Comparison of ENCODE assay signal across 9 cellular contexts in genomic region chr6:147390909-147391536, GRCh38.
DNase-seq lines count a peak whose midpoint lies in the region; ATAC-seq, FAIRE-seq and TF ChIP-seq lines count a peak whose summit lies in the region.
"Had no signal": no experiment of that assay in that cellular context is flagged by ENCODE, and none has a peak within 500 bp of the region (broad histone marks: within the 10 kb centered on the region; RNA-seq: fewer than 3 reads in every experiment).

No MANE protein-coding gene starts in this region.

- no peak for FAIRE-seq in K562 (lab: Jason Lieb, UNC)

- no TSS peak for BruUV-seq in K562 (replicated peaks; lab: Mats Ljungman, UMichigan)

- WGBS in K562 (ENCODE audit: insufficient coverage, low coverage, missing lambda C conversion rate): 64% methylated on average over 5 of the region's 5 CpGs
- WGBS in right lobe of liver (ENCODE audit: insufficient coverage, low coverage, low lambda C conversion rate, missing lambda C conversion rate): 55% methylated on average over 5 of the region's 5 CpGs

- POLR2A ChIA-PET in K562 (lab: Yijun Ruan, JAX): no interaction called here

- H3K4me3 ChIP-seq in LNCaP clone FGC (ENCODE audit: low read depth, low read length): no peak overlapping the region
- no peak overlapping the region for H3K4me3 ChIP-seq in K562
- H3K4me3 ChIP-seq in right lobe of liver: no peak overlapping the region

- H3K9me3 ChIP-seq in K562 (replicated peaks; ENCODE audit: control insufficient read depth, insufficient read depth, low read depth, low read length) (no peaks in the 10 kb centered on the region), right lobe of liver (no peaks in the 10 kb centered on the region)

- intact Hi-C loops in K562 (cut with micrococcal nuclease) (loop anchor here (2.0 to 10.0 kb wide), 3 partner anchors 116 to 776 kb away; no protein-coding TSS in a partner anchor), right lobe of liver (cut with DNase I) (no loop called here), sciatic nerve (cut with DNase I) (no loop called here)

- no peak overlapping the region for H2AFZ ChIP-seq in K562 (ENCODE audit: low read depth, low read length)

- no peaks in the 10 kb centered on the region for H3K79me2 ChIP-seq in K562 (ENCODE audit: control insufficient read depth, insufficient read depth, low read length)

- no peaks in the 10 kb centered on the region for H4K20me1 ChIP-seq in K562 (replicated peaks; ENCODE audit: control insufficient read depth, insufficient read depth, low read length)

- H3K27me3 Mint-ChIP-seq in activated T-helper 17 cell treated with anti-CD3 and anti-CD28 coated beads, Interleukin-2, amount 50 U/mL, for 72 hours: no peaks in the 10 kb centered on the region

- H3K4me3 Mint-ChIP-seq in activated T-helper 17 cell treated with anti-CD3 and anti-CD28 coated beads, Interleukin-2, amount 50 U/mL, for 72 hours: no peak overlapping the region

- peak; percentile 60 to 67 for TF ChIP-seq RAD21 in K562 (CRISPR knock-in tag; conservative IDR thresholded peaks at IDR 0.05 in 1 of 2, IDR thresholded peaks at IDR 0.05 in 1 of 2)

- H3K4me1 Mint-ChIP-seq in activated T-helper 17 cell treated with anti-CD3 and anti-CD28 coated beads, Interleukin-2, amount 50 U/mL, for 72 hours: no peaks in the 10 kb centered on the region

- DNase-seq in DMS114 treated with DMSO at 0.1 percent for 48 hours (lab: John Stamatoyannopoulos, UW; ENCODE audit: unreplicated experiment) (peak; percentile 3), LNCaP clone FGC (ENCODE audit: low read depth) (peak; percentile 23), K562 (ENCODE audit: extremely low read depth in 1 of 4, low spot score in 3 of 4) (peak in 2 of 4 experiments; percentile 24 to 34), right lobe of liver (no peak), NCI-H2029 (lab: John Stamatoyannopoulos, UW) (no peak), sciatic nerve (ENCODE audit: low spot score) (no peak), GM03348 (ENCODE audit: low spot score) (no peak)
- DNase-seq: effector memory CD4-positive, alpha-beta T cell had no signal

- H3K9me1 ChIP-seq in K562 (ENCODE audit: control insufficient read depth, insufficient read depth, low read length): no peaks in the 10 kb centered on the region

- no peak for TF ChIP-seq POLR2A in K562 (conservative IDR thresholded peaks at IDR 0.05)
- no peak for TF ChIP-seq POLR2A in right lobe of liver (IDR thresholded peaks at IDR 0.05)

- no peak overlapping the region for H3K27ac Mint-ChIP-seq in activated T-helper 17 cell treated with anti-CD3 and anti-CD28 coated beads, Interleukin-2, amount 50 U/mL, for 72 hours

- no peak overlapping the region for H3K4me2 ChIP-seq in K562 (ENCODE audit: insufficient read depth, low read length)

- H3K27ac ChIP-seq in K562 (ENCODE audit: extremely low read depth, low read depth, low read length) (no peak overlapping the region), right lobe of liver (no peak overlapping the region)

- 0 out of 3 replicates have a peak, but pooled peaks have one; percentile 34 for ATAC-seq in K562
- ATAC-seq in right lobe of liver: no peak
- ATAC-seq in activated T-helper 17 cell treated with anti-CD3 and anti-CD28 coated beads, Interleukin-2, amount 50 U/mL, for 72 hours (replicated peaks): no peak
- ATAC-seq in sciatic nerve: no peak

- CTCF ChIA-PET in K562 (lab: Yijun Ruan, JAX; ENCODE audit: low intra/inter-chr PET ratio): interaction anchor here (1.2 to 2.9 kb wide), 5 partner anchors 115 to 1074 kb away, joined by 3 to 12 read pairs (median 6); no protein-coding TSS in a partner anchor

- H3K4me1 ChIP-seq in K562 (replicated peaks in 1 of 2; ENCODE audit: control insufficient read depth in 2 of 2, insufficient read depth in 2 of 2, low read length in 2 of 2) (no peaks in the 10 kb centered on the region), right lobe of liver (no peaks in the 10 kb centered on the region)

- H3K36me3 ChIP-seq in K562 (ENCODE audit: control insufficient read depth, insufficient read depth, low read length) (peaks cover 19% of the 10 kb centered on the region; the same call in 1 of the 3 replicates), right lobe of liver (no peaks in the 10 kb centered on the region)

- peak; percentile 55 for TF ChIP-seq CTCF in LNCaP clone FGC (IDR thresholded peaks at IDR 0.05; ENCODE audit: control insufficient read depth, extremely low read depth, insufficient read depth)
- TF ChIP-seq CTCF in K562 (IDR thresholded peaks at IDR 0.05 in 2 of 3, conservative IDR thresholded peaks at IDR 0.05 in 1 of 3; ENCODE audit: insufficient read depth in 2 of 3, low read depth in 1 of 3, low read length in 3 of 3): peak; percentile 43 to 74 (median 46); a peak in 5 of 6 replicates
- peak in 3 of 4 donors; percentile 33 to 34 (median 34) for TF ChIP-seq CTCF in right lobe of liver (IDR thresholded peaks at IDR 0.05)

- H3K9ac ChIP-seq in K562 (ENCODE audit: insufficient read depth in 1 of 2, low read depth in 2 of 2, low read length in 2 of 2): no peak overlapping the region

- peaks cover 10% of the 10 kb centered on the region for H3K36me3 Mint-ChIP-seq in activated T-helper 17 cell treated with anti-CD3 and anti-CD28 coated beads, Interleukin-2, amount 50 U/mL, for 72 hours (ENCODE audit: low read depth)

- H3K27me3 ChIP-seq in K562 (ENCODE audit: control insufficient read depth in 2 of 2, insufficient read depth in 2 of 2, low read length in 2 of 2): no peaks in the 10 kb centered on the region
- no peaks in the 10 kb centered on the region for H3K27me3 ChIP-seq in right lobe of liver

- in situ Hi-C loops in K562 (cut with MboI): no loop called here

- no peak for TF ChIP-seq EP300 in K562 (IDR thresholded peaks at IDR 0.05; ENCODE audit: low read length)

- H3K9me3 Mint-ChIP-seq in activated T-helper 17 cell treated with anti-CD3 and anti-CD28 coated beads, Interleukin-2, amount 50 U/mL, for 72 hours: no peaks in the 10 kb centered on the region

TF ChIP-seq in K562, 482 proteins besides CTCF, POLR2A, EP300 and RAD21:
- TF ChIP-seq POLR2G (IDR thresholded peaks at IDR 0.05; ENCODE audit: low read depth, low read length) (peak; percentile 32; the same call in 1 of the 2 replicates), RNF2 (IDR thresholded peaks at IDR 0.05) (no peak), ARID3A (IDR thresholded peaks at IDR 0.05; ENCODE audit: borderline replicate concordance, low read depth, low read length) (peak; percentile 49; the same call in 1 of the 2 replicates), DMBX1 (CRISPR knock-in tag; IDR thresholded peaks at IDR 0.05; ENCODE audit: borderline replicate concordance) (no peak), CEBPB (tag; IDR thresholded peaks at IDR 0.05) (0 out of 2 replicates have a peak, but pooled peaks have one; percentile 20), POLR2H (tag; IDR thresholded peaks at IDR 0.05; ENCODE audit: low read depth) (peak; percentile 39; the same call in 1 of the 2 replicates)
- TF ChIP-seq, protein P1, sequence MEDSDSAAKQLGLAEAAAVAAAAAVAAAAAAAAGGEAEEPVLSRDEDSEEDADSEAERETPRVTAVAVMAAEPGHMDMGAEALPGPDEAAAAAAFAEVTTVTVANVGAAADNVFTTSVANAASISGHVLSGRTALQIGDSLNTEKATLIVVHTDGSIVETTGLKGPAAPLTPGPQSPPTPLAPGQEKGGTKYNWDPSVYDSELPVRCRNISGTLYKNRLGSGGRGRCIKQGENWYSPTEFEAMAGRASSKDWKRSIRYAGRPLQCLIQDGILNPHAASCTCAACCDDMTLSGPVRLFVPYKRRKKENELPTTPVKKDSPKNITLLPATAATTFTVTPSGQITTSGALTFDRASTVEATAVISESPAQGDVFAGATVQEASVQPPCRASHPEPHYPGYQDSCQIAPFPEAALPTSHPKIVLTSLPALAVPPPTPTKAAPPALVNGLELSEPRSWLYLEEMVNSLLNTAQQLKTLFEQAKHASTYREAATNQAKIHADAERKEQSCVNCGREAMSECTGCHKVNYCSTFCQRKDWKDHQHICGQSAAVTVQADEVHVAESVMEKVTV (CRISPR knock-in tag; IDR thresholded peaks at IDR 0.05): peak; percentile 61; the same call in 1 of the 2 replicates

Comparison
In these comparisons a context has a peak if more than half of its experiments do, and no peak if none do; other contexts are left out.
1. DNase-seq: peak in DMS114 treated with DMSO at 0.1 percent for 48 hours (single experiment) and LNCaP clone FGC (single experiment); none in right lobe of liver (0 of 3), NCI-H2029 (single experiment), sciatic nerve (single experiment) and GM03348 (single experiment).
2. Peak in every context shown above with its lines, with median percentiles within 50 percentile points of each other: CTCF ChIP-seq.